19 cellular contexts compared by ENCODE assay signal in genomic region chr1:47440849-47441170, GRCh38. TPM values are rescaled to one million over a fixed set of nuclear protein-coding genes. Genes with fewer than 3 reads are reported as not detected.
DNase-seq lines count a peak whose midpoint lies in the region; ATAC-seq and TF ChIP-seq lines count a peak whose summit lies in the region.
"Had no signal": no experiment of that assay in that cellular context is flagged by ENCODE, and none has a peak within 500 bp of the region (broad histone marks: within the 10 kb centered on the region; RNA-seq: fewer than 3 reads in every experiment).

No MANE protein-coding gene starts in this region.

- no peak for TF ChIP-seq EP300 in tibial nerve (IDR thresholded peaks at IDR 0.05)

- H3K4me1 ChIP-seq in colonic mucosa, result peaks cover 2% of the 10 kb centered on the region
- H3K4me1 ChIP-seq in mucosa of rectum (ENCODE audit: control insufficient read depth in 2 of 2, insufficient read depth in 2 of 2, low read length in 2 of 2), result peaks cover 21 to 30% of the 10 kb centered on the region in 2 donors
- peaks cover 0 to 48% (median 11%) of the 10 kb centered on the region in 4 donors for H3K4me1 ChIP-seq in tibial nerve

- H3K9ac ChIP-seq in colonic mucosa (ENCODE audit: low read depth in 2 of 2, low read length in 2 of 2), result peak overlapping the region; percentile 95 to 99
- peak overlapping the region; percentile 83 to 94 for H3K9ac ChIP-seq in mucosa of rectum (ENCODE audit: low read depth in 1 of 2, low read length in 2 of 2)

- ATAC-seq in GM18519 (IDR thresholded peaks at IDR 0.05; ENCODE audit: low FRiP score, unreplicated experiment), result no peak
- ATAC-seq: Right ventricle myocardium inferior had no signal

- H3K9me3 ChIP-seq in colonic mucosa (no peaks in the 10 kb centered on the region), mucosa of rectum (ENCODE audit: control insufficient read depth in 2 of 2, low read length in 2 of 2) (no peaks in the 10 kb centered on the region), tibial nerve (no peaks in the 10 kb centered on the region)

- DNase-seq in NCI-H2029 (lab: John Stamatoyannopoulos, UW) (peak; percentile 11), NCI-H2029 treated with DMSO at 0.1 percent for 48 hours (lab: John Stamatoyannopoulos, UW) (no peak), colonic mucosa (peak; percentile 50), tibial nerve (ENCODE audit: low spot score in 2 of 2) (no peak), NOMO-1 treated with dmso at 0.1 percent for 144 hours (lab: John Stamatoyannopoulos, UW; ENCODE audit: unreplicated experiment) (no peak), amniotic stem cell (lab: John Stamatoyannopoulos, UW) (no peak)
- DNase-seq: 8988T, DMS 273 treated with DMSO at 0.1 percent for 48 hours, DND-41, MV-4-11, NCI-H187, NCI-H226, NCI-H524 treated with DMSO at 0.1 percent for 48 hours, Peyer's patch had no signal

- H3K27ac ChIP-seq in colonic mucosa, result peak overlapping the region; percentile 73
- peak overlapping the region; percentile 65 to 96 for H3K27ac ChIP-seq in mucosa of rectum (ENCODE audit: low read depth in 2 of 2, low read length in 2 of 2)
- H3K27ac ChIP-seq in tibial nerve, result peak overlapping the region; percentile 25 to 84 (median 76)
- H3K27ac ChIP-seq: Peyer's patch had no signal

- TF ChIP-seq POLR2A in tibial nerve (IDR thresholded peaks at IDR 0.05), result no peak

- no peak for TF ChIP-seq CTCF in colonic mucosa (IDR thresholded peaks at IDR 0.05)
- TF ChIP-seq CTCF in tibial nerve (IDR thresholded peaks at IDR 0.05), result no peak

- peak overlapping the region; percentile 71 for H3K4me3 ChIP-seq in colonic mucosa
- H3K4me3 ChIP-seq in mucosa of rectum (ENCODE audit: low read length in 2 of 2), result peak overlapping the region; percentile 70 to 87
- peak overlapping the region; percentile 13 to 79 (median 33) for H3K4me3 ChIP-seq in tibial nerve
- H3K4me3 ChIP-seq: HAP-1, Peyer's patch had no signal

- H3K36me3 ChIP-seq in colonic mucosa, result no peaks in the 10 kb centered on the region
- no peaks in the 10 kb centered on the region for H3K36me3 ChIP-seq in mucosa of rectum (ENCODE audit: control insufficient read depth in 2 of 2, insufficient read depth in 2 of 2, low read length in 2 of 2)
- no peaks in the 10 kb centered on the region for H3K36me3 ChIP-seq in tibial nerve
- H3K36me3 ChIP-seq: Peyer's patch had no signal

- WGBS in tibial nerve, 2 donors, result 68 to 73% methylated on average over 2 of the region's 2 CpGs

- intact Hi-C loops in colonic mucosa (cut with DNase I), result no loop called here

- peaks cover 34% of the 10 kb centered on the region for H3K27me3 ChIP-seq in colonic mucosa
- peaks cover 19 to 32% of the 10 kb centered on the region in 2 donors for H3K27me3 ChIP-seq in mucosa of rectum (ENCODE audit: control insufficient read depth in 2 of 2, insufficient read depth in 2 of 2, low read length in 2 of 2)
- H3K27me3 ChIP-seq in tibial nerve, result peaks cover 0 to 79% of the 10 kb centered on the region in 2 donors

RNA-seq across cellular contexts. Expression of gene FOXD2, which starts 3.0 kb away (rescaled TPM):
- total RNA-seq in colonic mucosa (10 to 100 TPM; 22.5 to 25.1 TPM), tibial nerve (10 to 100 TPM; 11.7 to 34.7 (median 27.6) TPM)

RNA-seq across cellular contexts. Expression of gene FOXE3, which starts 24.7 kb away (rescaled TPM):
- total RNA-seq in colonic mucosa, result under 1 TPM; 0.11 to 0.49 TPM
- under 1 TPM in 2 of 4 donors, not detected in 2; 0.21 to 0.98 TPM for total RNA-seq in tibial nerve
- total RNA-seq: LHCN-M2, Peyer's patch, Right ventricle myocardium inferior had no signal

Comparison
In these comparisons a context has a peak if more than half of its experiments do, and no peak if none do; other contexts are left out.
1. DNase-seq: peak in NCI-H2029 (single experiment) and colonic mucosa (single experiment); none in NCI-H2029 treated with DMSO at 0.1 percent for 48 hours (single experiment), tibial nerve (0 of 2), NOMO-1 treated with dmso at 0.1 percent for 144 hours (single experiment) and amniotic stem cell (single experiment).
2. Peak in every context shown above with its lines, with median percentiles within 50 percentile points of each other: H3K27ac ChIP-seq and H3K4me3 ChIP-seq.